ENCODE assay signal across 10 cellular contexts in the genomic region with DNA sequence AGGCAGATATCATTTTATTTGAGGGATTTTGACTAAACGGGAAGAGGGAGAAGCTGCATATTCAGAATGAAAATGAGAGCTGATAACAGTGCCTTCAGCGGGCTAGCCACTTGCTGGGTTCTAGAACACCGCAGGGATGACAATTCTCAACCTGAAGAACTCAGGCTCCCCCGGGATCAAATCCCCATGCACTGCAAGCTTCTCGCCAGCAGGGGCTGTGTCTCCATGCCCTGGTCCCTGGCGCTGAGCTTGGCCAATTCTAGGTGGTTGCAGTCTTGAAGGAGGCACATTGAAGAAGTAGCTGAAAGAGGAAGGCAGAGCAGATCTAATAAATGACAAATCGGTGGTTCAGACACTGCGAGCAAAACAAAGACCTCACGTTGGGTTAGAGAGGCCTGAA.
A peak's percentile ranks its signal among the peaks of the same experiment; 100 is the strongest.
DNase-seq lines count a peak whose midpoint lies in the region; ATAC-seq and TF ChIP-seq lines count a peak whose summit lies in the region.
"Had no signal": no experiment of that assay in that cellular context is flagged by ENCODE, and none has a peak within 500 bp of the region (broad histone marks: within the 10 kb centered on the region; RNA-seq: fewer than 3 reads in every experiment).

No MANE protein-coding gene starts in this region.

- no peaks in the 10 kb centered on the region for H3K9me3 ChIP-seq in left ventricle myocardium inferior (replicated peaks)
- no peaks in the 10 kb centered on the region for H3K9me3 ChIP-seq in testis
- no peaks in the 10 kb centered on the region for H3K9me3 ChIP-seq in right atrium auricular region

- no peak overlapping the region for H3K4me3 ChIP-seq in left ventricle myocardium inferior
- no peak overlapping the region for H3K4me3 ChIP-seq in testis
- H3K4me3 ChIP-seq in right atrium auricular region, result no peak overlapping the region

- ATAC-seq in Right ventricle myocardium superior (ENCODE audit: poor library complexity), result no peak
- ATAC-seq in HG03139 (IDR thresholded peaks at IDR 0.05; ENCODE audit: unreplicated experiment), result no peak

- WGBS in testis, 2 donors, result 79 to 80% methylated on average over 9 of the region's 9 CpGs

- TF ChIP-seq POLR2A in testis (IDR thresholded peaks at IDR 0.05), result no peak

- H3K27me3 ChIP-seq in left ventricle myocardium inferior (ENCODE audit: low read depth) (peaks cover 91% of the 10 kb centered on the region), testis (no peaks in the 10 kb centered on the region), right atrium auricular region (no peaks in the 10 kb centered on the region)

- H3K27ac ChIP-seq in left ventricle myocardium inferior (replicated peaks) (no peak overlapping the region), testis (no peak overlapping the region), right atrium auricular region (no peak overlapping the region)

- TF ChIP-seq CTCF in left ventricle myocardium inferior (IDR thresholded peaks at IDR 0.05; ENCODE audit: borderline replicate concordance), result peak; percentile 31
- TF ChIP-seq CTCF in LNCAP (IDR thresholded peaks at IDR 0.05), result peak; percentile 58
- no peak for TF ChIP-seq CTCF in testis (IDR thresholded peaks at IDR 0.05)
- TF ChIP-seq CTCF in right atrium auricular region (IDR thresholded peaks at IDR 0.05), result peak in 1 of 2 donors; percentile 23

- DNase-seq in left ventricle myocardium inferior (no peak), Right ventricle myocardium superior (no peak), cerebellar cortex (ENCODE audit: low spot score) (peak; percentile 13), testis (peak; percentile 22), NCI-H2081 (lab: John Stamatoyannopoulos, UW) (no peak), right atrium auricular region (ENCODE audit: low spot score) (no peak)
- DNase-seq: activated naive CD4-positive, alpha-beta T cell treated with anti-CD3 and anti-CD28 coated beads, Interleukin-2, amount 10 ng/mL, durations not matched to agents 7 days and 5 days; NCI-H1105 treated with DMSO at 0.1 percent for 48 hours had no signal

- no peaks in the 10 kb centered on the region for H3K36me3 ChIP-seq in left ventricle myocardium inferior
- no peaks in the 10 kb centered on the region for H3K36me3 ChIP-seq in testis (ENCODE audit: low read depth, missing control alignments)
- no peaks in the 10 kb centered on the region for H3K36me3 ChIP-seq in right atrium auricular region

- H3K4me1 ChIP-seq in left ventricle myocardium inferior, result no peaks in the 10 kb centered on the region
- peaks cover 5% of the 10 kb centered on the region for H3K4me1 ChIP-seq in testis
- no peaks in the 10 kb centered on the region for H3K4me1 ChIP-seq in right atrium auricular region

- intact Hi-C loops in left ventricle myocardium inferior (cut with micrococcal nuclease), result no loop called here
- intact Hi-C loops in Right ventricle myocardium superior (cut with DNase I), result no loop called here
- intact Hi-C loops in testis (cut with DNase I; ENCODE audit: low total_unique reads), result no loop called here

Comparison
In these comparisons a context has a peak if more than half of its experiments do, and no peak if none do; other contexts are left out.
1. DNase-seq: peak in cerebellar cortex (single experiment) and testis (single experiment); none in left ventricle myocardium inferior (single experiment), Right ventricle myocardium superior (single experiment), NCI-H2081 (0 of 2) and right atrium auricular region (single experiment).
2. CTCF ChIP-seq: peak in left ventricle myocardium inferior (single experiment) and LNCAP (single experiment); none in testis (0 of 3).